In the genomic region with DNA sequence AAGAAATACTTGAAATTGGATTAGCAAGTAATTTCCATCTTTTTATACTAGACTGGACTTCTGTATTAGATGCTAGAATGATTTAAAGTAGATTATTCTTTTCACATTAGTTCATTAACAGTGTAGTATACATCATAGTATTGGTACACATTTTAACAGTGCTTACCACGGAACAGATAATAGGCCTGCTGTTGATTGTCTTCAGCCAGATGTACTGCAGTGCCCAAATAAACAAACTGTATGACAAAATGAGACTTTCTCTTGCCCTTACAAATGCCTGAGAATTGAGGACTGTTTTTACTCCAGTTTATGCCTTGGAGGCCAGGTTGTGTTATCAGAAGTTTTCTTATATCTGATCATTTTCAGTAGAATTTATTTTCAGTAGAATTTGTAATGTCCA, we compare ENCODE assay signal across 10 cellular contexts. TPM values are rescaled to one million over a fixed set of nuclear protein-coding genes. Genes with fewer than 3 reads are reported as not detected.
A peak's percentile ranks its signal among the peaks of the same experiment; 100 is the strongest.
DNase-seq lines count a peak whose midpoint lies in the region; ATAC-seq, FAIRE-seq and TF ChIP-seq lines count a peak whose summit lies in the region.
"Had no signal": no experiment of that assay in that cellular context is flagged by ENCODE, and none has a peak within 500 bp of the region (broad histone marks: within the 10 kb centered on the region; RNA-seq: fewer than 3 reads in every experiment).

No MANE protein-coding gene starts in this region.

- TF ChIP-seq POLR2A in K562 (conservative IDR thresholded peaks at IDR 0.05) = no peak

- in situ Hi-C loops in K562 (cut with MboI) = no loop called here
- in situ Hi-C loops in ACHN (cut with HindIII; ENCODE audit: low pct_ligation_motif_present, low pct_unique_long_range_greater_than_20kb, low sequenced_read_pairs) = no loop called here

- H3K4me3 ChIP-seq in CD8-positive, alpha-beta T cell (ENCODE audit: low read depth, low read length) = peak overlapping the region; percentile 83
- no peak overlapping the region for H3K4me3 ChIP-seq in K562
- peak overlapping the region; percentile 66 for H3K4me3 ChIP-seq in naive thymus-derived CD4-positive, alpha-beta T cell (ENCODE audit: low read length)
- H3K4me3 ChIP-seq: uterus had no signal

- no peak for ATAC-seq in CD8-positive, alpha-beta T cell
- ATAC-seq in K562 (no peak), HG02571 (IDR thresholded peaks at IDR 0.05; ENCODE audit: unreplicated experiment) (no peak)
- no peak for ATAC-seq in naive thymus-derived CD4-positive, alpha-beta T cell

- no peak for TF ChIP-seq CTCF in CD8-positive, alpha-beta T cell (IDR thresholded peaks at IDR 0.05)
- no peak for TF ChIP-seq CTCF in K562 (IDR thresholded peaks at IDR 0.05 in 2 of 3, conservative IDR thresholded peaks at IDR 0.05 in 1 of 3; ENCODE audit: insufficient read depth in 2 of 3, low read depth in 1 of 3, low read length in 3 of 3)

- no peaks in the 10 kb centered on the region for H3K27me3 Mint-ChIP-seq in CD8-positive, alpha-beta T cell (ENCODE audit: low read depth)
- H3K27me3 Mint-ChIP-seq in naive thymus-derived CD4-positive, alpha-beta T cell = no peaks in the 10 kb centered on the region

- peaks cover 23% of the 10 kb centered on the region for H3K4me1 ChIP-seq in CD8-positive, alpha-beta T cell (ENCODE audit: insufficient read depth, low read length)
- peaks cover 0 to 14% of the 10 kb centered on the region in 2 experiments; a peak in 3 of 5 replicates for H3K4me1 ChIP-seq in K562 (replicated peaks in 1 of 2; ENCODE audit: control insufficient read depth in 2 of 2, insufficient read depth in 2 of 2, low read length in 2 of 2)
- H3K4me1 ChIP-seq in naive thymus-derived CD4-positive, alpha-beta T cell (ENCODE audit: control insufficient read depth in 2 of 2, insufficient read depth in 2 of 2, low read length in 2 of 2) = peaks cover 17 to 35% of the 10 kb centered on the region in 2 donors
- H3K4me1 ChIP-seq: uterus had no signal

- POLR2A ChIA-PET in CD8-positive, alpha-beta T cell (lab: Charles Lee) = interaction anchor here (1.4 to 2.7 kb wide), 2 partner anchors 10 kb away, joined by 3 to 27 read pairs; no protein-coding TSS in a partner anchor
- POLR2A ChIA-PET in K562 (lab: Yijun Ruan, JAX) = no interaction called here
- POLR2A ChIA-PET in naive thymus-derived CD4-positive, alpha-beta T cell (lab: Charles Lee) = interaction anchor here (1.1 to 4.8 kb wide), 5 partner anchors 9 to 312 kb away, joined by 4 to 73 read pairs (median 5); a partner anchor contains a TSS

- 32% methylated on average over 1 of the region's 1 CpG for WGBS in K562 (ENCODE audit: insufficient coverage, low coverage, missing lambda C conversion rate)

- peak; percentile 23 for FAIRE-seq in K562 (lab: Jason Lieb, UNC)

- no peaks in the 10 kb centered on the region for H3K9me1 ChIP-seq in K562 (ENCODE audit: control insufficient read depth, insufficient read depth, low read length)

- H3K9ac ChIP-seq in K562 (ENCODE audit: insufficient read depth in 1 of 2, low read depth in 2 of 2, low read length in 2 of 2) = no peak overlapping the region

- no peaks in the 10 kb centered on the region for H3K27me3 ChIP-seq in CD8-positive, alpha-beta T cell (ENCODE audit: insufficient read depth, low read length)
- H3K27me3 ChIP-seq in K562 (ENCODE audit: control insufficient read depth in 2 of 2, insufficient read depth in 2 of 2, low read length in 2 of 2) = no peaks in the 10 kb centered on the region
- no peaks in the 10 kb centered on the region for H3K27me3 ChIP-seq in naive thymus-derived CD4-positive, alpha-beta T cell (ENCODE audit: control insufficient read depth in 2 of 2, insufficient read depth in 2 of 2, low read length in 2 of 2)
- H3K27me3 ChIP-seq: pancreas, uterus had no signal

- H3K36me3 ChIP-seq in CD8-positive, alpha-beta T cell (ENCODE audit: insufficient read depth, low read length) = no peaks in the 10 kb centered on the region
- H3K36me3 ChIP-seq in K562 (ENCODE audit: control insufficient read depth, insufficient read depth, low read length) = peaks cover 5% of the 10 kb centered on the region; the same call in 2 of the 3 replicates
- H3K36me3 ChIP-seq in naive thymus-derived CD4-positive, alpha-beta T cell (ENCODE audit: control insufficient read depth in 2 of 3, insufficient read depth in 3 of 3, low read length in 3 of 3) = no peaks in the 10 kb centered on the region
- H3K36me3 ChIP-seq: pancreas, uterus had no signal

- H3K4me1 Mint-ChIP-seq in CD8-positive, alpha-beta T cell (ENCODE audit: low read depth) = peaks cover 37% of the 10 kb centered on the region
- H3K4me1 Mint-ChIP-seq in naive thymus-derived CD4-positive, alpha-beta T cell = peaks cover 26 to 48% (median 41%) of the 10 kb centered on the region in 7 donors

- BruUV-seq in K562 (replicated peaks; lab: Mats Ljungman, UMichigan) = no TSS peak

- no peaks in the 10 kb centered on the region for H4K20me1 ChIP-seq in K562 (replicated peaks; ENCODE audit: control insufficient read depth, insufficient read depth, low read length)

- H3K9me3 Mint-ChIP-seq in CD8-positive, alpha-beta T cell = no peaks in the 10 kb centered on the region
- H3K9me3 Mint-ChIP-seq in naive thymus-derived CD4-positive, alpha-beta T cell = no peaks in the 10 kb centered on the region

- no peak overlapping the region for H2AFZ ChIP-seq in K562 (ENCODE audit: low read depth, low read length)

- no peak overlapping the region for H3K4me2 ChIP-seq in K562 (ENCODE audit: insufficient read depth, low read length)

- no peaks in the 10 kb centered on the region for H3K9me3 ChIP-seq in CD8-positive, alpha-beta T cell (ENCODE audit: low read length)
- H3K9me3 ChIP-seq in K562 (replicated peaks; ENCODE audit: control insufficient read depth, insufficient read depth, low read depth, low read length) = no peaks in the 10 kb centered on the region
- no peaks in the 10 kb centered on the region for H3K9me3 ChIP-seq in naive thymus-derived CD4-positive, alpha-beta T cell (ENCODE audit: control insufficient read depth in 2 of 3, low read length in 3 of 3)
- H3K9me3 ChIP-seq: pancreas, uterus had no signal

- TF ChIP-seq EP300 in K562 (IDR thresholded peaks at IDR 0.05; ENCODE audit: low read length) = no peak

- TF ChIP-seq RAD21 in K562 (CRISPR knock-in tag; conservative IDR thresholded peaks at IDR 0.05 in 1 of 2, IDR thresholded peaks at IDR 0.05 in 1 of 2) = no peak

- intact Hi-C loops in CD8-positive, alpha-beta T cell (cut with DNase I, micrococcal nuclease) = loop anchor here (1.0 to 5.0 kb wide), 5 partner anchors 10 to 172 kb away; no protein-coding TSS in a partner anchor
- intact Hi-C loops in K562 (cut with micrococcal nuclease) = no loop called here
- intact Hi-C loops in naive thymus-derived CD4-positive, alpha-beta T cell (cut with micrococcal nuclease) = loop anchor here (1.0 to 5.0 kb wide), 12 partner anchors 10 to 581 kb away; a partner anchor contains a TSS

- peak overlapping the region; percentile 84 for H3K4me3 Mint-ChIP-seq in CD8-positive, alpha-beta T cell
- H3K4me3 Mint-ChIP-seq in naive thymus-derived CD4-positive, alpha-beta T cell = peak overlapping the region; percentile 78 to 96 (median 89)

- H3K27ac Mint-ChIP-seq in CD8-positive, alpha-beta T cell = peak overlapping the region; percentile 95
- peak overlapping the region; percentile 88 to 98 (median 94) for H3K27ac Mint-ChIP-seq in naive thymus-derived CD4-positive, alpha-beta T cell

- H3K27ac ChIP-seq in CD8-positive, alpha-beta T cell (ENCODE audit: low read depth, low read length) = peak overlapping the region; percentile 79
- H3K27ac ChIP-seq in K562 (ENCODE audit: extremely low read depth, low read depth, low read length) = no peak overlapping the region
- peak overlapping the region; percentile 90 for H3K27ac ChIP-seq in naive thymus-derived CD4-positive, alpha-beta T cell (ENCODE audit: low read depth, low read length)

- H3K36me3 Mint-ChIP-seq in CD8-positive, alpha-beta T cell = peaks cover 22% of the 10 kb centered on the region
- H3K36me3 Mint-ChIP-seq in naive thymus-derived CD4-positive, alpha-beta T cell = peaks cover 3 to 25% (median 10%) of the 10 kb centered on the region in 5 donors

- DNase-seq in CD8-positive, alpha-beta T cell = no peak
- DNase-seq in LHCN-M2 (ENCODE audit: low read depth) (peak; percentile 54), K562 (ENCODE audit: extremely low read depth in 1 of 4, low spot score in 3 of 4) (no peak), ACHN (no peak), NCI-H146 (lab: John Stamatoyannopoulos, UW) (no peak), NCI-H2107 (lab: John Stamatoyannopoulos, UW) (no peak)
- DNase-seq in naive thymus-derived CD4-positive, alpha-beta T cell = no peak
- DNase-seq: pancreas, uterus had no signal

- no peaks in the 10 kb centered on the region for H3K79me2 ChIP-seq in K562 (ENCODE audit: control insufficient read depth, insufficient read depth, low read length)

- CTCF ChIA-PET in CD8-positive, alpha-beta T cell (lab: Charles Lee) = no interaction called here
- CTCF ChIA-PET in K562 (lab: Yijun Ruan, JAX; ENCODE audit: low intra/inter-chr PET ratio) = no interaction called here
- CTCF ChIA-PET in naive thymus-derived CD4-positive, alpha-beta T cell (lab: Charles Lee) = interaction anchor here (0.6 to 1.2 kb wide), 4 partner anchors 9 to 52 kb away, joined by 3 to 9 read pairs (median 4); no protein-coding TSS in a partner anchor

RNA-seq across cellular contexts. Expression of a gene that starts 0.6 kb away (rescaled TPM):
- total RNA-seq in CD8-positive, alpha-beta T cell = 10 to 100 TPM; 43.3 to 44.4 TPM
- total RNA-seq in LHCN-M2 (2014; rRNA removed) (38.0 and 53.9 TPM in 2 replicates), K562 (2014; rRNA removed) (not detected in 2 replicates), K562 (2014; rRNA removed; fragmentation: Illumina TruSeq; extraction: Trizol) (0.16 TPM in 1 of 2 replicates, not detected in the other), K562 (2015; rRNA removed; fragmentation: Illumina TruSeq; extraction: Trizol) (0.38 TPM in 1 of 2 replicates, not detected in the other), K562 (2021) (0.13 TPM in 2 replicates)
- 12.9 TPM for polyA plus RNA-seq in LHCN-M2 (2012)
- not detected in 2 replicates for total RNA-seq in K562 (2011; cell fraction: chromatin; rRNA removed; ENCODE audit: low replicate concordance)
- total RNA-seq in K562 (2011; cell fraction: nucleolus; rRNA removed) = not detected in 2 replicates
- total RNA-seq in K562 (2011; cell fraction: nucleoplasm; rRNA removed) = not detected in 2 replicates
- polyA plus RNA-seq in K562 (2011; rRNA removed) (0.06 and 0.08 TPM in 2 replicates), K562 (2014; fragmentation: Illumina TruSeq; extraction: Trizol) (0.10 TPM in 1 of 2 replicates, not detected in the other), K562 (2014; fragmentation: Nextera tagmentation; extraction: Ambion mirVana) (under 1 TPM; 0.17 to 0.37 TPM), K562 (2014; rRNA removed) (0.20 TPM in 1 of 2 replicates, not detected in the other)
- not detected in 2 replicates for polyA plus RNA-seq in K562 (2011; cell fraction: cytosol; rRNA removed)
- not detected in 2 replicates for polyA plus RNA-seq in K562 (2011; cell fraction: nucleus; rRNA removed)
- 0.10 and 0.22 TPM in 2 replicates for polyA plus RNA-seq in K562 (2012)
- 0.11 TPM in 1 of 2 replicates, not detected in the other for polyA minus RNA-seq in K562 (2011; rRNA and poly(A)+ RNA removed)
- polyA minus RNA-seq in K562 (2011; cell fraction: cytosol; rRNA and poly(A)+ RNA removed) = not detected in 2 replicates
- polyA minus RNA-seq in K562 (2011; cell fraction: nucleus; rRNA and poly(A)+ RNA removed) = not detected in 2 replicates
- 100 to 1,000 TPM in 2 of 5 experiments, 10 to 100 TPM in 3; 40.9 to 134 (median 60.2) TPM for total RNA-seq in naive thymus-derived CD4-positive, alpha-beta T cell
- 10 to 100 TPM; 61.1 to 68.3 TPM for polyA plus RNA-seq in naive thymus-derived CD4-positive, alpha-beta T cell

RNA-seq across cellular contexts. Expression of a gene that starts 6.9 kb away (rescaled TPM):
- 10 to 100 TPM; 77.5 to 82.0 TPM for total RNA-seq in CD8-positive, alpha-beta T cell
- total RNA-seq in LHCN-M2 (2014; rRNA removed) (6.3 and 10.6 TPM in 2 replicates), K562 (2014; rRNA removed) (0.54 and 0.82 TPM in 2 replicates), K562 (2014; rRNA removed; fragmentation: Illumina TruSeq; extraction: Trizol) (1.9 and 2.1 TPM in 2 replicates), K562 (2015; rRNA removed; fragmentation: Illumina TruSeq; extraction: Trizol) (8.0 TPM in 2 replicates), K562 (2021) (1.7 and 2.0 TPM in 2 replicates)
- polyA plus RNA-seq in LHCN-M2 (2012) = 1.7 TPM
- 0.37 and 1.3 TPM in 2 replicates for total RNA-seq in K562 (2011; cell fraction: chromatin; rRNA removed; ENCODE audit: low replicate concordance)
- total RNA-seq in K562 (2011; cell fraction: nucleolus; rRNA removed) = 0.33 and 0.39 TPM in 2 replicates
- total RNA-seq in K562 (2011; cell fraction: nucleoplasm; rRNA removed) = 0.51 and 1.5 TPM in 2 replicates
- polyA plus RNA-seq in K562 (2011; rRNA removed) (2.5 and 3.4 TPM in 2 replicates), K562 (2014; fragmentation: Illumina TruSeq; extraction: Trizol) (6.5 and 7.1 TPM in 2 replicates), K562 (2014; fragmentation: Nextera tagmentation; extraction: Ambion mirVana) (1 to 10 TPM; 1.7 to 2.9 TPM), K562 (2014; rRNA removed) (2.5 and 3.9 TPM in 2 replicates)
- 0.79 and 2.7 TPM in 2 replicates for polyA plus RNA-seq in K562 (2011; cell fraction: cytosol; rRNA removed)
- 0.61 and 1.4 TPM in 2 replicates for polyA plus RNA-seq in K562 (2011; cell fraction: nucleus; rRNA removed)
- 6.7 and 20.3 TPM in 2 replicates for polyA plus RNA-seq in K562 (2012)
- polyA minus RNA-seq in K562 (2011; rRNA and poly(A)+ RNA removed) = 0.91 and 1.6 TPM in 2 replicates
- polyA minus RNA-seq in K562 (2011; cell fraction: cytosol; rRNA and poly(A)+ RNA removed) = not detected in 2 replicates
- 0.27 and 0.44 TPM in 2 replicates for polyA minus RNA-seq in K562 (2011; cell fraction: nucleus; rRNA and poly(A)+ RNA removed)
- 100 to 1,000 TPM in 3 of 5 experiments, 10 to 100 TPM in 2; 57.8 to 154 (median 134) TPM for total RNA-seq in naive thymus-derived CD4-positive, alpha-beta T cell
- polyA plus RNA-seq in naive thymus-derived CD4-positive, alpha-beta T cell = 10 to 100 TPM; 80.4 to 84.4 TPM

RNA-seq across cellular contexts. Expression of a gene that starts 23.8 kb away (rescaled TPM):
- total RNA-seq in CD8-positive, alpha-beta T cell = under 1 TPM; 0.41 to 0.44 TPM
- total RNA-seq in LHCN-M2 (2014; rRNA removed) (0.23 and 0.45 TPM in 2 replicates), K562 (2014; rRNA removed) (not detected in 2 replicates), K562 (2014; rRNA removed; fragmentation: Illumina TruSeq; extraction: Trizol) (not detected in 2 replicates), K562 (2015; rRNA removed; fragmentation: Illumina TruSeq; extraction: Trizol) (0.11 TPM in 1 of 2 replicates, not detected in the other), K562 (2021) (not detected in 2 replicates)
- 0.17 TPM for polyA plus RNA-seq in LHCN-M2 (2012)
- not detected in 2 replicates for total RNA-seq in K562 (2011; cell fraction: chromatin; rRNA removed; ENCODE audit: low replicate concordance)
- total RNA-seq in K562 (2011; cell fraction: nucleolus; rRNA removed) = not detected in 2 replicates
- total RNA-seq in K562 (2011; cell fraction: nucleoplasm; rRNA removed) = not detected in 2 replicates
- polyA plus RNA-seq in K562 (2011; rRNA removed) (0.03 TPM in 1 of 2 replicates, not detected in the other), K562 (2014; fragmentation: Illumina TruSeq; extraction: Trizol) (not detected in 2 replicates), K562 (2014; fragmentation: Nextera tagmentation; extraction: Ambion mirVana) (under 1 TPM in 1 of 2 experiments, not detected in 1; 0.41 TPM), K562 (2014; rRNA removed) (not detected in 2 replicates)
- not detected in 2 replicates for polyA plus RNA-seq in K562 (2011; cell fraction: cytosol; rRNA removed)
- polyA plus RNA-seq in K562 (2011; cell fraction: nucleus; rRNA removed) = 0.06 TPM in 2 replicates
- polyA plus RNA-seq in K562 (2012) = 0.20 and 0.61 TPM in 2 replicates
- 0.07 TPM in 1 of 2 replicates, not detected in the other for polyA minus RNA-seq in K562 (2011; rRNA and poly(A)+ RNA removed)
- not detected in 2 replicates for polyA minus RNA-seq in K562 (2011; cell fraction: cytosol; rRNA and poly(A)+ RNA removed)
- polyA minus RNA-seq in K562 (2011; cell fraction: nucleus; rRNA and poly(A)+ RNA removed) = 0.11 and 0.27 TPM in 2 replicates
- 1 to 10 TPM in 1 of 5 experiments, under 1 TPM in 4; 0.41 to 1.0 (median 0.81) TPM for total RNA-seq in naive thymus-derived CD4-positive, alpha-beta T cell
- not detected for polyA plus RNA-seq in naive thymus-derived CD4-positive, alpha-beta T cell

Comparison
In these comparisons a context has a peak if more than half of its experiments do, and no peak if none do; other contexts are left out.
1. RNA of a gene that starts 0.6 kb away (total RNA-seq): 40.9 to 134 TPM in naive thymus-derived CD4-positive, alpha-beta T cell, 38.0 to 53.9 TPM in LHCN-M2 and 43.3 to 44.4 TPM in CD8-positive, alpha-beta T cell; 0.13 to 0.38 TPM in K562; every median in the first group is over 10 times any median in the second.